8 cellular contexts compared by ENCODE assay signal in genomic region chr5:151772868-151773561, GRCh38. TPM values are rescaled to one million over a fixed set of nuclear protein-coding genes. Genes with fewer than 3 reads are reported as not detected.
DNase-seq lines count a peak whose midpoint lies in the region; ATAC-seq and TF ChIP-seq lines count a peak whose summit lies in the region.

No MANE protein-coding gene starts in this region.

- H3K27ac Mint-ChIP-seq in Caco-2 (ENCODE audit: unreplicated experiment), result no peak overlapping the region

- no peak for DNase-seq in Caco-2
- DNase-seq in astrocyte of the cerebellum (ENCODE audit: low read depth), result no peak
- peak; percentile 60 for DNase-seq in left kidney (ENCODE audit: low read depth, low spot score)
- no peak for DNase-seq in NCI-H2196 (lab: John Stamatoyannopoulos, UW; ENCODE audit: unreplicated experiment)
- DNase-seq in COLO829 (ENCODE audit: low spot score), result no peak

- intact Hi-C loops in Caco-2 (cut with micrococcal nuclease; ENCODE audit: unreplicated experiment), result loop anchor here (5.0 kb wide), 1 partner anchor 521 kb away; the partner anchor contains the start of gene GM2A

- H3K4me3 ChIP-seq in Caco-2 (ENCODE audit: low read depth, low read length), result peak overlapping the region; percentile 98
- H3K4me3 ChIP-seq in HUES64 (ENCODE audit: low read length), result peak overlapping the region; percentile 98
- H3K4me3 ChIP-seq in astrocyte of the cerebellum (ENCODE audit: low read depth, low read length), result peak overlapping the region; percentile 89
- H3K4me3 ChIP-seq in thymus (ENCODE audit: low read length), result peak overlapping the region; percentile 76

- H3K4me1 ChIP-seq in Caco-2 (no peaks in the 10 kb centered on the region; the same call in 1 of the 2 replicates), HUES64 (ENCODE audit: insufficient read depth, low read length) (peaks cover 43% of the 10 kb centered on the region), thymus (ENCODE audit: control insufficient read depth, insufficient read depth, low read length) (peaks cover 12% of the 10 kb centered on the region)

- H3K9me3 ChIP-seq in Caco-2 (no peaks in the 10 kb centered on the region), HUES64 (ENCODE audit: insufficient read depth, low read depth, low read length) (no peaks in the 10 kb centered on the region), thymus (ENCODE audit: control insufficient read depth) (no peaks in the 10 kb centered on the region)

- WGBS in HUES64, result 1% methylated on average over 18 of the region's 18 CpGs
- WGBS in thymus, result 1% methylated on average over 18 of the region's 18 CpGs

- no peak for ATAC-seq in GM19324 (IDR thresholded peaks at IDR 0.05; ENCODE audit: low FRiP score, unreplicated experiment)

- no peaks in the 10 kb centered on the region for H3K27me3 ChIP-seq in Caco-2 (replicated peaks; ENCODE audit: control insufficient read depth, insufficient read depth, low read length)
- no peaks in the 10 kb centered on the region for H3K27me3 ChIP-seq in HUES64 (ENCODE audit: insufficient read depth, low read length)
- H3K27me3 ChIP-seq in thymus (ENCODE audit: control insufficient read depth, insufficient read depth), result no peaks in the 10 kb centered on the region

- H3K27ac ChIP-seq in HUES64 (ENCODE audit: low read depth, low read length) (peak overlapping the region; percentile 88), thymus (ENCODE audit: low read depth) (peak overlapping the region; percentile 87)

- in situ Hi-C loops in astrocyte of the cerebellum (cut with HindIII; ENCODE audit: low sequenced_read_pairs), result no loop called here

- H3K9ac ChIP-seq in HUES64 (ENCODE audit: low read depth, low read length), result peak overlapping the region; percentile 94

- CTCF ChIA-PET in Caco-2 (lab: Charles Lee), result no interaction called here

- POLR2A ChIA-PET in Caco-2 (lab: Charles Lee), result interaction anchor here (3.0 kb wide), 1 partner anchor 18 kb away, joined by 17 read pairs; no protein-coding TSS in a partner anchor

- no peaks in the 10 kb centered on the region for H3K9me3 Mint-ChIP-seq in Caco-2 (ENCODE audit: unreplicated experiment)

- H3K4me3 Mint-ChIP-seq in Caco-2 (ENCODE audit: unreplicated experiment), result no peak overlapping the region

- H3K4me1 Mint-ChIP-seq in Caco-2 (ENCODE audit: low read depth, unreplicated experiment), result peaks cover 25% of the 10 kb centered on the region

- H3K27me3 Mint-ChIP-seq in Caco-2 (ENCODE audit: insufficient read depth, unreplicated experiment), result no peaks in the 10 kb centered on the region

- peaks cover 45% of the 10 kb centered on the region for H3K36me3 Mint-ChIP-seq in Caco-2 (ENCODE audit: insufficient read depth, unreplicated experiment)

- H3K36me3 ChIP-seq in Caco-2 (ENCODE audit: control insufficient read depth, insufficient read depth, low read length), result no peaks in the 10 kb centered on the region; the same call in 1 of the 2 replicates
- peaks cover 38% of the 10 kb centered on the region for H3K36me3 ChIP-seq in HUES64 (ENCODE audit: insufficient read depth, low read length)
- no peaks in the 10 kb centered on the region for H3K36me3 ChIP-seq in thymus (ENCODE audit: control insufficient read depth, insufficient read depth)

- TSS peak; percentile 37 for BruUV-seq in Caco-2 (replicated peaks; lab: Mats Ljungman, UMichigan)

- TF ChIP-seq CTCF in Caco-2 (IDR thresholded peaks at IDR 0.05; ENCODE audit: insufficient read depth in 1 of 2, low read depth in 1 of 2, low read length in 1 of 2, severe bottlenecking in 1 of 2, unreplicated experiment in 1 of 2), result no peak
- TF ChIP-seq CTCF in astrocyte of the cerebellum (IDR thresholded peaks at IDR 0.05; ENCODE audit: low read depth, low read length, missing control alignments), result no peak

RNA-seq across cellular contexts. Expression of gene G3BP1, which starts 1.3 kb away (rescaled TPM):
- total RNA-seq in Caco-2 (2022), result 291 and 329 TPM in 2 replicates
- 172 TPM for polyA plus RNA-seq in HUES64 (2013, experiment 1 of 2)
- 164 TPM for polyA plus RNA-seq in HUES64 (2013, experiment 2 of 2)
- 48.2 TPM for polyA plus RNA-seq in thymus

RNA-seq across cellular contexts. Expression of gene ATOX1, which starts 14.6 kb away (rescaled TPM):
- 135 and 139 TPM in 2 replicates for total RNA-seq in Caco-2 (2022)
- 64.3 TPM for polyA plus RNA-seq in HUES64 (2013, experiment 1 of 2)
- 83.1 TPM for polyA plus RNA-seq in HUES64 (2013, experiment 2 of 2)
- polyA plus RNA-seq in thymus, result 145 TPM
